Comparison of ENCODE assay signal across 7 cellular contexts in the genomic region with DNA sequence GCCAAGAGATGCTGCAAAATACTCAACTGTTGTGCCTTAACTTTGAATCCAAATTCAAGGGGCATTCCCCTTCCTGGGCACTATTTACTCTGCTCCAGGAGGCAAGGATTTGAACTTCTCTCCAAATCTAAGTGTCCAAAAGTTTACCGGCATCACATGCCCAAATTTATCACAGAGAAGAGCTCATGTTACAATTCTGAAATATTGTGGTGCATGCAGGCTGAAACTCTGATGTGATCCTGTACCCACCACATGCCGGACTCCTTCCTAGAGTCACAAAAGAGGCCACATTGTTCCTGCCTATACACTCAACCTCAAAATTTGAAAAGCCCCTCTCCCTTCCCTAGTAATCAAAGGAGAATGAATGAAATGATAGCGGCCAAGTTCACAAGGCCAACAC. TPM values are rescaled to one million over a fixed set of nuclear protein-coding genes. Genes with fewer than 3 reads are reported as not detected.
A peak's percentile ranks its signal among the peaks of the same experiment; 100 is the strongest.
DNase-seq lines count a peak whose midpoint lies in the region; ATAC-seq lines count a peak whose summit lies in the region.

No MANE protein-coding gene starts in this region.

- H3K4me3 ChIP-seq in HUES6 (ENCODE audit: low read depth, low read length) (peak overlapping the region; percentile 95), iPS-18c (ENCODE audit: insufficient read depth, low read depth, low read length) (peak overlapping the region; percentile 99; the same call in 1 of the 2 replicates), stomach smooth muscle (ENCODE audit: low read length in 2 of 2) (peak overlapping the region; percentile 95 to 96)

- H3K27me3 ChIP-seq in HUES6 (ENCODE audit: control insufficient read depth, insufficient read depth, low read length), result no peaks in the 10 kb centered on the region
- no peaks in the 10 kb centered on the region for H3K27me3 ChIP-seq in stomach smooth muscle (ENCODE audit: control insufficient read depth in 1 of 2, insufficient read depth in 2 of 2, low read length in 2 of 2)

- H3K4me3 Mint-ChIP-seq in activated T-helper 2 cell treated with anti-CD3 and anti-CD28 coated beads, Interferon-gamma antibody, Interleukin-2, Interleukin-4, amounts not matched to agents 10 μg/mL and 5 μg/mL and 100 μg/mL, durations not matched to agents 14 hours and 24 hours and 36 hours (ENCODE audit: low read depth), result peak overlapping the region; percentile 97

- peaks cover 4% of the 10 kb centered on the region for H3K27me3 Mint-ChIP-seq in activated T-helper 2 cell treated with anti-CD3 and anti-CD28 coated beads, Interferon-gamma antibody, Interleukin-2, Interleukin-4, amounts not matched to agents 10 μg/mL and 5 μg/mL and 100 μg/mL, durations not matched to agents 14 hours and 24 hours and 36 hours (ENCODE audit: low read depth)

- H3K36me3 Mint-ChIP-seq in activated T-helper 2 cell treated with anti-CD3 and anti-CD28 coated beads, Interferon-gamma antibody, Interleukin-2, Interleukin-4, amounts not matched to agents 10 μg/mL and 5 μg/mL and 100 μg/mL, durations not matched to agents 14 hours and 24 hours and 36 hours (ENCODE audit: low read depth), result peaks cover 13% of the 10 kb centered on the region

- intact Hi-C loops in activated T-helper 2 cell treated with anti-CD3 and anti-CD28 coated beads, Interferon-gamma antibody, Interleukin-2, Interleukin-4, amounts not matched to agents 10 μg/mL and 5 μg/mL and 100 μg/mL, durations not matched to agents 14 hours and 24 hours and 36 hours (cut with micrococcal nuclease), result no loop called here

- peak overlapping the region; percentile 92 for H3K27ac Mint-ChIP-seq in activated T-helper 2 cell treated with anti-CD3 and anti-CD28 coated beads, Interferon-gamma antibody, Interleukin-2, Interleukin-4, amounts not matched to agents 10 μg/mL and 5 μg/mL and 100 μg/mL, durations not matched to agents 14 hours and 24 hours and 36 hours

- no peak overlapping the region for H3K27ac ChIP-seq in HUES6 (ENCODE audit: low read depth, low read length)
- no peak overlapping the region for H3K27ac ChIP-seq in stomach smooth muscle (ENCODE audit: low read length)

- H3K4me1 ChIP-seq in HUES6 (ENCODE audit: control insufficient read depth, insufficient read depth, low read length) (peaks cover 11% of the 10 kb centered on the region), stomach smooth muscle (ENCODE audit: control insufficient read depth, insufficient read depth, low read length) (peaks cover 6% of the 10 kb centered on the region)

- no peak for ATAC-seq in GM19328 (IDR thresholded peaks at IDR 0.05; ENCODE audit: unreplicated experiment)

- H3K9ac ChIP-seq in HUES6 (ENCODE audit: low read length) (peak overlapping the region; percentile 1), stomach smooth muscle (ENCODE audit: low read length in 2 of 2) (peak overlapping the region; percentile 92 to 93)

- peaks cover 29% of the 10 kb centered on the region for H3K4me1 Mint-ChIP-seq in activated T-helper 2 cell treated with anti-CD3 and anti-CD28 coated beads, Interferon-gamma antibody, Interleukin-2, Interleukin-4, amounts not matched to agents 10 μg/mL and 5 μg/mL and 100 μg/mL, durations not matched to agents 14 hours and 24 hours and 36 hours (ENCODE audit: low read depth)

- H3K36me3 ChIP-seq in HUES6 (ENCODE audit: control insufficient read depth, insufficient read depth, low read length), result no peaks in the 10 kb centered on the region
- no peaks in the 10 kb centered on the region for H3K36me3 ChIP-seq in stomach smooth muscle (ENCODE audit: control insufficient read depth in 2 of 2, insufficient read depth in 2 of 2, low read length in 2 of 2)

- H3K9me3 Mint-ChIP-seq in activated T-helper 2 cell treated with anti-CD3 and anti-CD28 coated beads, Interferon-gamma antibody, Interleukin-2, Interleukin-4, amounts not matched to agents 10 μg/mL and 5 μg/mL and 100 μg/mL, durations not matched to agents 14 hours and 24 hours and 36 hours, result no peaks in the 10 kb centered on the region

- no peak for DNase-seq in activated T-helper 2 cell treated with anti-CD3 and anti-CD28 coated beads, Interferon-gamma antibody, Interleukin-2, Interleukin-4, amounts not matched to agents 10 μg/mL and 5 μg/mL and 100 μg/mL, durations not matched to agents 14 hours and 24 hours and 36 hours (ENCODE audit: low spot score)
- DNase-seq in cerebellar cortex (ENCODE audit: low spot score) (no peak), NAMALWA (ENCODE audit: low spot score) (no peak)

- no peaks in the 10 kb centered on the region for H3K9me3 ChIP-seq in HUES6 (ENCODE audit: control insufficient read depth, insufficient read depth, low read depth, low read length)
- no peaks in the 10 kb centered on the region for H3K9me3 ChIP-seq in iPS-18c (ENCODE audit: control insufficient read depth, insufficient read depth, low read length)
- no peaks in the 10 kb centered on the region for H3K9me3 ChIP-seq in stomach smooth muscle (ENCODE audit: control insufficient read depth in 2 of 2, low read length in 2 of 2)

RNA-seq across cellular contexts. Expression of a gene that starts 1.3 kb away (rescaled TPM):
- 9.0 and 10.2 TPM in 2 replicates for total RNA-seq in activated T-helper 2 cell treated with anti-CD3 and anti-CD28 coated beads, Interferon-gamma antibody, Interleukin-2, Interleukin-4, amounts not matched to agents 10 μg/mL and 5 μg/mL and 100 μg/mL, durations not matched to agents 14 hours and 24 hours and 36 hours

RNA-seq across cellular contexts. Expression of a gene that starts 59.1 kb away (rescaled TPM):
- 0.05 and 0.21 TPM in 2 replicates for total RNA-seq in activated T-helper 2 cell treated with anti-CD3 and anti-CD28 coated beads, Interferon-gamma antibody, Interleukin-2, Interleukin-4, amounts not matched to agents 10 μg/mL and 5 μg/mL and 100 μg/mL, durations not matched to agents 14 hours and 24 hours and 36 hours
